17 cellular contexts compared by ENCODE assay signal in the genomic region with DNA sequence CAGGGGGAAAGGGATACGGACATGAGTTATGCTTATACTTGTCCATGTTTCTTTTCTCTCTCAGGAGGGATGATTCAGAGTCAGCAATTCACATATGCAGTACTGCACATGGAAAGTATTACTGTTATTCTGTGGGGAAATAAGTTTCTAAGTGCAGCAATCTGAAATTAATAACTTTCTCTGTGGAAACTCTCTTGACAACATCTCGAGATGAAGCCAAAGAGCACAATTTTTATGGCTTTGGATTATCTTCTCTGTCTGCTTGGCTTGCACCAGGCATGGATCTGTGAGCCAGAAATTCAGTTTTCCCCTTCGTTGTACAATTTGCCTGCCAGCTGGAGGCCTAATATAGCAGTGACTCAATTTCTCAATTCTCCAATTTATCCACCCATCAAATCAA. TPM values are rescaled to one million over a fixed set of nuclear protein-coding genes. Genes with fewer than 3 reads are reported as not detected.
DNase-seq lines count a peak whose midpoint lies in the region; ATAC-seq and TF ChIP-seq lines count a peak whose summit lies in the region.
"Had no signal": no experiment of that assay in that cellular context is flagged by ENCODE, and none has a peak within 500 bp of the region (broad histone marks: within the 10 kb centered on the region; RNA-seq: fewer than 3 reads in every experiment).

No MANE protein-coding gene starts in this region.

- 58 to 60% methylated on average over 3 of the region's 3 CpGs for WGBS in transverse colon (ENCODE audit: low coverage in 1 of 2), 2 donors

- H3K27me3 Mint-ChIP-seq in activated T-cell treated with anti-CD3 and anti-CD28 coated beads, Interleukin-2, amount 50 U/mL, for 24 hours = no peaks in the 10 kb centered on the region
- peaks cover 1 to 3% (median 2%) of the 10 kb centered on the region in 3 donors for H3K27me3 Mint-ChIP-seq in CD14-positive monocyte (ENCODE audit: low read depth in 3 of 3)
- H3K27me3 Mint-ChIP-seq: dendritic cell treated with granulocyte-macrophage colony-stimulating factor and Interleukin-4, amounts not matched to agents 40 ng/mL and 50 ng/mL, for 4 days had no signal

- ATAC-seq in HG03460 (IDR thresholded peaks at IDR 0.05; ENCODE audit: unreplicated experiment) (no peak), HG02763 (IDR thresholded peaks at IDR 0.05; ENCODE audit: unreplicated experiment) (no peak)
- ATAC-seq: A549, right lobe of liver had no signal

- no peaks in the 10 kb centered on the region for H3K9me3 ChIP-seq in ascending aorta
- no peaks in the 10 kb centered on the region for H3K9me3 ChIP-seq in transverse colon
- H3K9me3 ChIP-seq: A549, right lobe of liver had no signal

- H3K4me1 ChIP-seq in ascending aorta = peaks cover 4 to 21% of the 10 kb centered on the region in 2 donors
- peaks cover 7 to 18% (median 12%) of the 10 kb centered on the region in 4 donors for H3K4me1 ChIP-seq in transverse colon

- peaks cover 20% of the 10 kb centered on the region for H3K36me3 Mint-ChIP-seq in activated T-cell treated with anti-CD3 and anti-CD28 coated beads, Interleukin-2, amount 50 U/mL, for 24 hours (ENCODE audit: low read depth)
- no peaks in the 10 kb centered on the region for H3K36me3 Mint-ChIP-seq in CD14-positive monocyte

- peaks cover 61% of the 10 kb centered on the region for H3K4me1 Mint-ChIP-seq in activated T-cell treated with anti-CD3 and anti-CD28 coated beads, Interleukin-2, amount 50 U/mL, for 24 hours (ENCODE audit: low read depth)
- peaks cover 23% of the 10 kb centered on the region for H3K4me1 Mint-ChIP-seq in CD14-positive monocyte

- no peak for DNase-seq in activated T-cell treated with anti-CD3 and anti-CD28 coated beads, Interleukin-2, amount 50 U/mL, for 24 hours
- no peak for DNase-seq in activated T-cell treated with anti-CD3 and anti-CD28 coated beads for 4 hours
- DNase-seq in ascending aorta (ENCODE audit: low spot score in 2 of 2) = peak in 1 of 2 donors; percentile 70
- DNase-seq in iris pigment epithelial cell (ENCODE audit: low read depth) = peak; percentile 9
- DNase-seq in transverse colon = peak; percentile 11
- no peak for DNase-seq in CD14-positive monocyte (ENCODE audit: low spot score)
- DNase-seq: activated CD4-positive, alpha-beta T cell treated with anti-CD3 and anti-CD28 coated beads, Interleukin-2, amount 50 U/mL, for 4 hours; foreskin melanocyte; islet precursor cell; NCI-H1105; NCI-H524 treated with DMSO at 0.1 percent for 48 hours; right lobe of liver; substantia nigra had no signal

- no peak for TF ChIP-seq EP300 in transverse colon (IDR thresholded peaks at IDR 0.05; ENCODE audit: low read depth)

- H3K4me3 ChIP-seq in ascending aorta (no peak overlapping the region), transverse colon (no peak overlapping the region)
- H3K4me3 ChIP-seq: A549, right lobe of liver had no signal

- TF ChIP-seq POLR2A in transverse colon (IDR thresholded peaks at IDR 0.05) = no peak

- no peaks in the 10 kb centered on the region for H3K27me3 ChIP-seq in ascending aorta
- no peaks in the 10 kb centered on the region for H3K27me3 ChIP-seq in transverse colon
- H3K27me3 ChIP-seq: right lobe of liver had no signal

- no peak overlapping the region for H3K4me3 Mint-ChIP-seq in activated T-cell treated with anti-CD3 and anti-CD28 coated beads, Interleukin-2, amount 50 U/mL, for 24 hours
- H3K4me3 Mint-ChIP-seq in CD14-positive monocyte = no peak overlapping the region
- H3K4me3 Mint-ChIP-seq: dendritic cell treated with granulocyte-macrophage colony-stimulating factor and Interleukin-4, amounts not matched to agents 40 ng/mL and 50 ng/mL, for 4 days had no signal

- intact Hi-C loops in ascending aorta (cut with DNase I) (loop anchor here (5.0 kb wide), 1 partner anchor 36 kb away; no protein-coding TSS in a partner anchor), transverse colon (cut with DNase I; ENCODE audit: low total_unique reads) (no loop called here), CD14-positive monocyte (cut with micrococcal nuclease) (loop anchor here in 1 of 2 donors (5.0 kb wide), 1 partner anchor 89 kb away; no protein-coding TSS in a partner anchor)

- no peaks in the 10 kb centered on the region for H3K9me3 Mint-ChIP-seq in activated T-cell treated with anti-CD3 and anti-CD28 coated beads, Interleukin-2, amount 50 U/mL, for 24 hours
- H3K9me3 Mint-ChIP-seq in CD14-positive monocyte = peaks cover 2 to 5% (median 3%) of the 10 kb centered on the region in 7 donors

- no peak for TF ChIP-seq CTCF in ascending aorta (IDR thresholded peaks at IDR 0.05)
- TF ChIP-seq CTCF in transverse colon (IDR thresholded peaks at IDR 0.05) = no peak
- TF ChIP-seq CTCF in CD14-positive monocyte (IDR thresholded peaks at IDR 0.05) = no peak

- H3K27ac Mint-ChIP-seq in activated T-cell treated with anti-CD3 and anti-CD28 coated beads, Interleukin-2, amount 50 U/mL, for 24 hours = peak overlapping the region; percentile 85
- no peak overlapping the region for H3K27ac Mint-ChIP-seq in CD14-positive monocyte
- H3K27ac Mint-ChIP-seq: dendritic cell treated with granulocyte-macrophage colony-stimulating factor and Interleukin-4, amounts not matched to agents 40 ng/mL and 50 ng/mL, for 4 days had no signal

- in situ Hi-C loops in transverse colon (cut with MboI; ENCODE audit: low pct_ligation_motif_present in 1 of 4, low pct_unique_long_range_greater_than_20kb in 1 of 4, low sequenced_read_pairs in 3 of 4) = no loop called here

- peak overlapping the region; percentile 66 to 100 for H3K27ac ChIP-seq in ascending aorta
- peak overlapping the region; percentile 14 to 55 (median 34) for H3K27ac ChIP-seq in transverse colon
- H3K27ac ChIP-seq: A549, right lobe of liver had no signal

- H3K36me3 ChIP-seq in ascending aorta (no peaks in the 10 kb centered on the region), transverse colon (no peaks in the 10 kb centered on the region)
- H3K36me3 ChIP-seq: right lobe of liver had no signal

RNA-seq across cellular contexts. Expression of a gene that starts 2.5 kb away (rescaled TPM):
- total RNA-seq in ascending aorta = 310 TPM
- total RNA-seq in transverse colon = 10 to 100 TPM; 19.1 to 92.2 (median 65.6) TPM
- polyA plus RNA-seq in CD14-positive monocyte = 10 to 100 TPM; 44.0 to 44.4 TPM

Comparison
In these comparisons a context has a peak if more than half of its experiments do, and no peak if none do; other contexts are left out.
1. DNase-seq: peak in iris pigment epithelial cell (single experiment) and transverse colon (single experiment); none in activated T-cell treated with anti-CD3 and anti-CD28 coated beads, Interleukin-2, amount 50 U/mL, for 24 hours (single experiment), activated T-cell treated with anti-CD3 and anti-CD28 coated beads for 4 hours (single experiment) and CD14-positive monocyte (single experiment).